Comparison of ENCODE assay signal across 14 cellular contexts in genomic region chr10:74949434-74949833, GRCh38.
A peak's percentile ranks its signal among the peaks of the same experiment; 100 is the strongest.
DNase-seq lines count a peak whose midpoint lies in the region; ATAC-seq, FAIRE-seq and TF ChIP-seq lines count a peak whose summit lies in the region.
"Had no signal": no experiment of that assay in that cellular context is flagged by ENCODE, and none has a peak within 500 bp of the region (broad histone marks: within the 10 kb centered on the region; RNA-seq: fewer than 3 reads in every experiment).

No MANE protein-coding gene starts in this region.

- CTCF ChIA-PET in endothelial cell of umbilical vein (lab: Charles Lee) = interaction anchor here (0.6 kb wide), 1 partner anchor 140 kb away, joined by 3 read pairs; no protein-coding TSS in a partner anchor

- no peak overlapping the region for H3K9ac ChIP-seq in endothelial cell of umbilical vein (replicated peaks; ENCODE audit: extremely low read depth, insufficient read depth, low read length)
- H3K9ac ChIP-seq: BLaER1 had no signal

- no TSS peak for BruUV-seq in endothelial cell of umbilical vein (replicated peaks; lab: Mats Ljungman, UMichigan)

- POLR2A ChIA-PET in endothelial cell of umbilical vein (lab: Charles Lee) = no interaction called here

- H3K4me3 ChIP-seq in endothelial cell of umbilical vein (replicated peaks in 1 of 3; ENCODE audit: insufficient read depth in 1 of 3, low read depth in 1 of 3, low read length in 3 of 3) (no peak overlapping the region), osteoblast (ENCODE audit: insufficient read depth, low read length) (no peak overlapping the region), aorta (ENCODE audit: low read length in 2 of 2) (no peak overlapping the region)
- H3K4me3 ChIP-seq: BLaER1, esophagus squamous epithelium, ovary, tibial artery had no signal

- TF ChIP-seq POLR2A in endothelial cell of umbilical vein (IDR thresholded peaks at IDR 0.05; ENCODE audit: low read depth, low read length) = no peak

- TF ChIP-seq CTCF in endothelial cell of umbilical vein (IDR thresholded peaks at IDR 0.05; ENCODE audit: extremely low read depth in 1 of 2, insufficient read depth in 1 of 2, low read depth in 1 of 2, low read length in 2 of 2) (no peak), osteoblast (IDR thresholded peaks at IDR 0.05; ENCODE audit: extremely low read depth, low read depth, low read length) (no peak)

- H3K27ac ChIP-seq in endothelial cell of umbilical vein (ENCODE audit: insufficient read depth, low read depth, low read length) = no peak overlapping the region
- H3K27ac ChIP-seq in osteoblast (ENCODE audit: low read depth, low read length) = no peak overlapping the region
- H3K27ac ChIP-seq in aorta (ENCODE audit: low read depth in 1 of 2, low read length in 2 of 2) = no peak overlapping the region
- H3K27ac ChIP-seq: BLaER1, esophagus squamous epithelium, ovary, tibial artery had no signal

- dilution Hi-C loops in endothelial cell of umbilical vein (cut with MboI; ENCODE audit: extremely low pct_ligation_motif_present, low sequenced_read_pairs) = no loop called here

- no peak for FAIRE-seq in endothelial cell of umbilical vein (lab: Jason Lieb, UNC)

- no peaks in the 10 kb centered on the region for H3K79me2 ChIP-seq in endothelial cell of umbilical vein (ENCODE audit: control insufficient read depth, insufficient read depth, low read length)
- peaks cover 36% of the 10 kb centered on the region for H3K79me2 ChIP-seq in osteoblast (ENCODE audit: insufficient read depth, low read length)

- no peaks in the 10 kb centered on the region for H4K20me1 ChIP-seq in endothelial cell of umbilical vein (replicated peaks; ENCODE audit: control insufficient read depth, extremely low read depth, insufficient read depth, low read length)
- H4K20me1 ChIP-seq in osteoblast (ENCODE audit: insufficient read depth, low read length) = peaks cover 21% of the 10 kb centered on the region

- intact Hi-C loops in endothelial cell of umbilical vein (cut with micrococcal nuclease) = no loop called here
- intact Hi-C loops in aorta (cut with DNase I) = no loop called here

- no peaks in the 10 kb centered on the region for H3K9me3 ChIP-seq in endothelial cell of umbilical vein (replicated peaks; ENCODE audit: control insufficient read depth, insufficient read depth, low read length)
- H3K9me3 ChIP-seq in osteoblast (ENCODE audit: low read depth, low read length) = no peaks in the 10 kb centered on the region
- no peaks in the 10 kb centered on the region for H3K9me3 ChIP-seq in aorta (ENCODE audit: control insufficient read depth, low read length)
- H3K9me3 ChIP-seq: BLaER1, esophagus squamous epithelium, ovary, tibial artery had no signal

- H3K36me3 ChIP-seq in endothelial cell of umbilical vein (ENCODE audit: control insufficient read depth in 2 of 2, extremely low read depth in 1 of 2, insufficient read depth in 2 of 2, low read length in 2 of 2) (no peaks in the 10 kb centered on the region), osteoblast (ENCODE audit: insufficient read depth, low read length) (no peaks in the 10 kb centered on the region), aorta (ENCODE audit: control insufficient read depth in 1 of 2, insufficient read depth in 2 of 2, low read length in 1 of 2) (no peaks in the 10 kb centered on the region)
- H3K36me3 ChIP-seq: esophagus squamous epithelium, ovary, tibial artery had no signal

- no peaks in the 10 kb centered on the region for H3K4me1 ChIP-seq in endothelial cell of umbilical vein (ENCODE audit: control insufficient read depth, extremely low read depth, insufficient read depth, low read length)
- peaks cover 22% of the 10 kb centered on the region for H3K4me1 ChIP-seq in osteoblast (ENCODE audit: insufficient read depth, low read length)
- peaks cover 0 to 3% of the 10 kb centered on the region in 2 donors for H3K4me1 ChIP-seq in aorta (ENCODE audit: control insufficient read depth in 1 of 2, insufficient read depth in 2 of 2, low read length in 2 of 2)
- H3K4me1 ChIP-seq: BLaER1 had no signal

- H3K27me3 ChIP-seq in endothelial cell of umbilical vein (ENCODE audit: control insufficient read depth in 2 of 2, insufficient read depth in 2 of 2, low read length in 2 of 2) = no peaks in the 10 kb centered on the region
- no peaks in the 10 kb centered on the region for H3K27me3 ChIP-seq in osteoblast (ENCODE audit: insufficient read depth, low read length)
- H3K27me3 ChIP-seq in aorta (ENCODE audit: control insufficient read depth in 1 of 2, insufficient read depth in 2 of 2, low read length in 1 of 2) = no peaks in the 10 kb centered on the region
- H3K27me3 ChIP-seq: BLaER1, esophagus squamous epithelium, ovary, tibial artery had no signal

- H3K9me1 ChIP-seq in endothelial cell of umbilical vein (replicated peaks; ENCODE audit: control insufficient read depth, extremely low read depth, insufficient read depth, low read length) = no peaks in the 10 kb centered on the region

- WGBS in aorta, 2 donors = 20 to 23% methylated on average over 3 of the region's 3 CpGs

- H2AFZ ChIP-seq in endothelial cell of umbilical vein (ENCODE audit: low read depth, low read length) (no peak overlapping the region), osteoblast (ENCODE audit: low read length) (no peak overlapping the region)

- no peak overlapping the region for H3K4me2 ChIP-seq in endothelial cell of umbilical vein (ENCODE audit: insufficient read depth, low read length)
- H3K4me2 ChIP-seq in osteoblast (ENCODE audit: insufficient read depth, low read length) = peak overlapping the region; percentile 62
- H3K4me2 ChIP-seq: BLaER1 had no signal

- DNase-seq in Daoy (ENCODE audit: low read depth) (peak; percentile 9), M059J (ENCODE audit: low read depth) (peak; percentile 45), endothelial cell of umbilical vein (ENCODE audit: low read depth, low spot score) (peak; percentile 30), osteoblast (ENCODE audit: insufficient read length, low spot score, missing footprints) (no peak), aorta (no peak), OCI-M1 (lab: John Stamatoyannopoulos, UW) (no peak)
- DNase-seq: DND-41, esophagus squamous epithelium, NCI-H1092 treated with DMSO at 0.1 percent for 48 hours, ovary, tibial artery had no signal

- ATAC-seq in GM19035 (IDR thresholded peaks at IDR 0.05; ENCODE audit: unreplicated experiment) = no peak
- no peak for ATAC-seq in aorta (ENCODE audit: low FRiP score)
- ATAC-seq in GM18519 (IDR thresholded peaks at IDR 0.05; ENCODE audit: low FRiP score, unreplicated experiment) = no peak

TF ChIP-seq in endothelial cell of umbilical vein, 7 proteins besides CTCF, POLR2A, EP300 and RAD21:
- TF ChIP-seq GATA2 (IDR thresholded peaks at IDR 0.05; ENCODE audit: insufficient read depth, insufficient read length, low read depth, low read length) (no peak), POLR2AphosphoS5 (IDR thresholded peaks at IDR 0.05; ENCODE audit: insufficient read depth, low read depth, low read length) (no peak), JUN (IDR thresholded peaks at IDR 0.05; ENCODE audit: borderline replicate concordance, insufficient read depth, insufficient read length, low read depth) (no peak), EZH2 (IDR thresholded peaks at IDR 0.05; ENCODE audit: borderline replicate concordance, low read depth, low read length, severe bottlenecking) (no peak), MAX (IDR thresholded peaks at IDR 0.05; ENCODE audit: insufficient read depth, insufficient read length) (no peak), FOS (IDR thresholded peaks at IDR 0.05; ENCODE audit: borderline replicate concordance, insufficient read depth, low read length) (no peak), MYC (IDR thresholded peaks at IDR 0.05; ENCODE audit: low read depth, low read length) (no peak)

Comparison
In these comparisons a context has a peak if more than half of its experiments do, and no peak if none do; other contexts are left out.
1. DNase-seq: peak in Daoy (single experiment), M059J (single experiment) and endothelial cell of umbilical vein (single experiment); none in osteoblast (single experiment), aorta (0 of 2) and OCI-M1 (single experiment).